Comparison of ENCODE assay signal across 1 cellular context in the genomic region with DNA sequence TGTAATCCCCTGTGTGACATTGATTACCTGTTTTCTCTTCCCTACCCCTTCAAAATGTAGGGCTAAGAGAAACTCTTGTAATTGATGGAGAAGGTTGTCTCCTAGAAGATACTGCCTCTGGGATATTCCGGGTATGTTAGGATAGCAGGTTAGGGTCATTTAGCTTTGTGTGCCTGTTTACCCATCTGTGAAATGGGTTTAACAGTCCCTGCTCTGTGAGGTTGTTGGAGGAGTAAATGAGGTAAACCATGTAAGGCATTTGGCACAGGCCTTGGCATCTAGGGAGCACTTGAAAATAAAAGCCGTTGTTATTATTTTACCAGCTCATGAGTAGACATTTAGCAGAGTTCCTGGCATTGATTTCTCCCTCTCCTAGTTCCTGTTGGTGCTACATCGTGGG.
TF ChIP-seq lines count a peak whose summit lies in the region.

No MANE protein-coding gene starts in this region.

TF ChIP-seq in GM23338, 12 proteins besides CTCF, POLR2A, EP300 and RAD21 (continued from another document):
- TF ChIP-seq ZNF462 (CRISPR knock-in tag; IDR thresholded peaks at IDR 0.05) (no peak), JUNB (IDR thresholded peaks at IDR 0.05; ENCODE audit: unreplicated experiment) (no peak), POLR2AphosphoS5 (IDR thresholded peaks at IDR 0.05; ENCODE audit: low read depth) (no peak), EZH2 (IDR thresholded peaks at IDR 0.05; ENCODE audit: low read depth, unreplicated experiment) (no peak)
- TF ChIP-seq, protein P1, sequence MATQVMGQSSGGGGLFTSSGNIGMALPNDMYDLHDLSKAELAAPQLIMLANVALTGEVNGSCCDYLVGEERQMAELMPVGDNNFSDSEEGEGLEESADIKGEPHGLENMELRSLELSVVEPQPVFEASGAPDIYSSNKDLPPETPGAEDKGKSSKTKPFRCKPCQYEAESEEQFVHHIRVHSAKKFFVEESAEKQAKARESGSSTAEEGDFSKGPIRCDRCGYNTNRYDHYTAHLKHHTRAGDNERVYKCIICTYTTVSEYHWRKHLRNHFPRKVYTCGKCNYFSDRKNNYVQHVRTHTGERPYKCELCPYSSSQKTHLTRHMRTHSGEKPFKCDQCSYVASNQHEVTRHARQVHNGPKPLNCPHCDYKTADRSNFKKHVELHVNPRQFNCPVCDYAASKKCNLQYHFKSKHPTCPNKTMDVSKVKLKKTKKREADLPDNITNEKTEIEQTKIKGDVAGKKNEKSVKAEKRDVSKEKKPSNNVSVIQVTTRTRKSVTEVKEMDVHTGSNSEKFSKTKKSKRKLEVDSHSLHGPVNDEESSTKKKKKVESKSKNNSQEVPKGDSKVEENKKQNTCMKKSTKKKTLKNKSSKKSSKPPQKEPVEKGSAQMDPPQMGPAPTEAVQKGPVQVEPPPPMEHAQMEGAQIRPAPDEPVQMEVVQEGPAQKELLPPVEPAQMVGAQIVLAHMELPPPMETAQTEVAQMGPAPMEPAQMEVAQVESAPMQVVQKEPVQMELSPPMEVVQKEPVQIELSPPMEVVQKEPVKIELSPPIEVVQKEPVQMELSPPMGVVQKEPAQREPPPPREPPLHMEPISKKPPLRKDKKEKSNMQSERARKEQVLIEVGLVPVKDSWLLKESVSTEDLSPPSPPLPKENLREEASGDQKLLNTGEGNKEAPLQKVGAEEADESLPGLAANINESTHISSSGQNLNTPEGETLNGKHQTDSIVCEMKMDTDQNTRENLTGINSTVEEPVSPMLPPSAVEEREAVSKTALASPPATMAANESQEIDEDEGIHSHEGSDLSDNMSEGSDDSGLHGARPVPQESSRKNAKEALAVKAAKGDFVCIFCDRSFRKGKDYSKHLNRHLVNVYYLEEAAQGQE (IDR thresholded peaks at IDR 0.05; ENCODE audit: unreplicated experiment) = no peak
